2 cellular contexts compared by ENCODE assay signal in the genomic region with DNA sequence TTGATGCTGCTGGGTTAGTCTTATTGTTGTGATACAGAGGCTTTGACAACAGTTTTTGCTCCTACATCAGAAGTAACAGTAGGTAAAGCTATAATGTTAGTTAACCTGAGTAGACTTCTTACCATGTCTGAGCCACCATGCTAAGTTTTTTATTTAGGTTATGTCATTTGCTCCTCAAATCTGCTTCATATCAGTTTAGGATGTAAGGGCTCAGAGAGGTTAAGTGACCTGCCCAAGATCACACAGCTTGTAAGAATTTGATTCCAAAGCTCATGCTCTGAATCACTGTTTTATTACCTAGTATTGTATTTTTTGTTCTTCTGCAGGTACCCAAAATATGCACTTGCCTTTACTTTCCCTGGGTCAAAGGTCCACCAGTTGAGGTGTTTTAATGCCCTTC.
TF ChIP-seq lines count a peak whose summit lies in the region.

No MANE protein-coding gene starts in this region.

TF ChIP-seq in WTC11, 78 proteins besides CTCF, POLR2A, EP300 and RAD21:
- TF ChIP-seq GTF2I (CRISPR knock-in tag; conservative IDR thresholded peaks at IDR 0.05): 0 out of 2 replicates have a peak, but pooled peaks have one; percentile 20
- TF ChIP-seq, protein P1, sequence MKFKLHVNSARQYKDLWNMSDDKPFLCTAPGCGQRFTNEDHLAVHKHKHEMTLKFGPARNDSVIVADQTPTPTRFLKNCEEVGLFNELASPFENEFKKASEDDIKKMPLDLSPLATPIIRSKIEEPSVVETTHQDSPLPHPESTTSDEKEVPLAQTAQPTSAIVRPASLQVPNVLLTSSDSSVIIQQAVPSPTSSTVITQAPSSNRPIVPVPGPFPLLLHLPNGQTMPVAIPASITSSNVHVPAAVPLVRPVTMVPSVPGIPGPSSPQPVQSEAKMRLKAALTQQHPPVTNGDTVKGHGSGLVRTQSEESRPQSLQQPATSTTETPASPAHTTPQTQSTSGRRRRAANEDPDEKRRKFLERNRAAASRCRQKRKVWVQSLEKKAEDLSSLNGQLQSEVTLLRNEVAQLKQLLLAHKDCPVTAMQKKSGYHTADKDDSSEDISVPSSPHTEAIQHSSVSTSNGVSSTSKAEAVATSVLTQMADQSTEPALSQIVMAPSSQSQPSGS (CRISPR knock-in tag; IDR thresholded peaks at IDR 0.05; ENCODE audit: borderline replicate concordance, low read depth): no peak

TF ChIP-seq in H1, 55 proteins besides CTCF, POLR2A, EP300 and RAD21:
- TF ChIP-seq JUND (IDR thresholded peaks at IDR 0.05; ENCODE audit: low read length): no peak
- TF ChIP-seq HDAC2 (IDR thresholded peaks at IDR 0.05; ENCODE audit: borderline replicate concordance in 1 of 2, low read depth in 2 of 2, low read length in 2 of 2): peak in 1 of 2 experiments; percentile 71; a peak in 1 of 4 replicates
- TF ChIP-seq SP1 (IDR thresholded peaks at IDR 0.05; ENCODE audit: low read depth, low read length): no peak
- TF ChIP-seq KDM1A (IDR thresholded peaks at IDR 0.05; ENCODE audit: borderline replicate concordance, low read length): peak; percentile 94
- TF ChIP-seq TAF1 (IDR thresholded peaks at IDR 0.05; ENCODE audit: low read depth, low read length): no peak
